In the genomic region with DNA sequence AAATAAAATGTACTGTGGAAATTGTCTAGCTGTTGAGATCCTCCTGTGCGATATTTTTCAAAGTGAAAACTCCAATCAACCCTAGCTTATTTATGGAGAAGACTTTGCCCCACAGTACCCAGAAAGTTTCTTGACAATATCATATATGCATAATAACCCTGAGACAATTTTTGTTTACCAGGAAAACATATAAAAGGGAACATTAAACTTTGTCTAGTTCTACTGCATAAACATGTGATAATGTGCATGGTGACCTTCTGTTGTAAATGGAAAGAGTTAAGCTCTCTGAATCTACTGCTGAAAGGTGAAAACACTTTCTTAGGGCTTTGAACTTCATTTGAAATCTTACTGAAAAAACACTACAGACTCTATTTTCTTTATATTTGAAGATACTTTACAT, we compare ENCODE assay signal across 23 cellular contexts. TPM values are rescaled to one million over a fixed set of nuclear protein-coding genes. Genes with fewer than 3 reads are reported as not detected.
DNase-seq lines count a peak whose midpoint lies in the region; FAIRE-seq and TF ChIP-seq lines count a peak whose summit lies in the region.
"Had no signal": no experiment of that assay in that cellular context is flagged by ENCODE, and none has a peak within 500 bp of the region (broad histone marks: within the 10 kb centered on the region; RNA-seq: fewer than 3 reads in every experiment).

No MANE protein-coding gene starts in this region.

- no peak overlapping the region for H2AFZ ChIP-seq in mesenchymal stem cell (ENCODE audit: low read depth, low read length)
- H2AFZ ChIP-seq: neural progenitor cell had no signal

- H4K8ac ChIP-seq in mesenchymal stem cell (ENCODE audit: low read length) = no peak overlapping the region

- H3K14ac ChIP-seq in mesenchymal stem cell (ENCODE audit: low read length in 2 of 2) = no peak overlapping the region

- DNase-seq in LNCaP clone FGC (ENCODE audit: low read depth) (peak; percentile 59), brain microvascular endothelial cell (no peak), mesenchymal stem cell (no peak), small intestine (peak; percentile 68), DMS53 treated with DMSO at 0.1 percent for 48 hours (lab: John Stamatoyannopoulos, UW; ENCODE audit: unreplicated experiment) (no peak), occipital lobe (lab: John Stamatoyannopoulos, UW) (no peak), NCI-H526 treated with DMSO at 0.1 percent for 48 hours (lab: John Stamatoyannopoulos, UW) (no peak), activated T-cell treated with anti-CD3 and anti-CD28 coated beads for 4 hours (no peak)
- DNase-seq: activated B cell treated with CpG ODN at 0.5 μM for 24 hours; DND-41; Karpas-422; NCI-H187 treated with DMSO at 0.1 percent for 48 hours; NCI-H2227 treated with DMSO at 0.1 percent for 48 hours; NCI-H748 treated with DMSO at 0.1 percent for 48 hours; Right ventricle myocardium superior; spleen; stimulated activated CD4-positive, alpha-beta T cell treated with anti-CD3 and anti-CD28 coated beads, Interleukin-2, amount 100 ng/mL, for 48 hours; SW 1271 had no signal

- WGBS in mesenchymal stem cell = 100% methylated on average over 1 of the region's 1 CpG
- 19 to 66% (median 47%) methylated on average over 1 of the region's 1 CpG for WGBS in small intestine, 3 donors

- in situ Hi-C loops in brain microvascular endothelial cell (cut with HindIII; ENCODE audit: low pct_ligation_motif_present, low sequenced_read_pairs) = loop anchor here (25.0 kb wide), 1 partner anchor 196 kb away; no protein-coding TSS in a partner anchor

- FAIRE-seq in small intestine (lab: Jason Lieb, UNC) = no peak

- no peak overlapping the region for H2BK120ac ChIP-seq in mesenchymal stem cell (ENCODE audit: low read depth, low read length)

- no peak overlapping the region for H2BK5ac ChIP-seq in mesenchymal stem cell (ENCODE audit: low read depth, low read length, poor library complexity, severe bottlenecking)

- H3K79me1 ChIP-seq in mesenchymal stem cell (replicated peaks; ENCODE audit: low read length, poor library complexity, severe bottlenecking) = no peaks in the 10 kb centered on the region

- H2BK12ac ChIP-seq in mesenchymal stem cell (ENCODE audit: low read length in 2 of 2) = no peak overlapping the region

- H3K18ac ChIP-seq in mesenchymal stem cell (ENCODE audit: low read depth in 1 of 2, low read length in 2 of 2) = no peak overlapping the region

- no peak for TF ChIP-seq CTCF in LNCaP clone FGC (IDR thresholded peaks at IDR 0.05; ENCODE audit: control insufficient read depth, extremely low read depth, insufficient read depth)
- TF ChIP-seq CTCF in brain microvascular endothelial cell (IDR thresholded peaks at IDR 0.05; ENCODE audit: low read depth, low read length, missing control alignments) = no peak

- H3K4ac ChIP-seq in mesenchymal stem cell (ENCODE audit: low read depth in 1 of 2, low read length in 2 of 2) = no peak overlapping the region

- no peak overlapping the region for H3K4me2 ChIP-seq in mesenchymal stem cell (ENCODE audit: low read length, poor library complexity, severe bottlenecking)
- H3K4me2 ChIP-seq: neural progenitor cell had no signal

- no peak overlapping the region for H2AK5ac ChIP-seq in mesenchymal stem cell (ENCODE audit: low read length, severe bottlenecking)

- H3K9me3 ChIP-seq in mesenchymal stem cell (ENCODE audit: control insufficient read depth, low read length) (no peaks in the 10 kb centered on the region), small intestine (ENCODE audit: control insufficient read depth, low read depth) (no peaks in the 10 kb centered on the region)
- H3K9me3 ChIP-seq: BLaER1 treated with 17β-estradiol and CSF1 and Interleukin-3, amounts not matched to agents 10 nM and 100 nM; Caco-2; spleen; thoracic aorta had no signal

- H3K23ac ChIP-seq in mesenchymal stem cell (ENCODE audit: low read length in 2 of 2) = no peak overlapping the region

- H3K4me1 ChIP-seq in mesenchymal stem cell (ENCODE audit: control insufficient read depth, insufficient read depth, low read depth, low read length) = no peaks in the 10 kb centered on the region
- H3K4me1 ChIP-seq in small intestine (ENCODE audit: control insufficient read depth in 2 of 2, insufficient read depth in 1 of 2, low read depth in 1 of 2, low read length in 1 of 2) = peaks cover 4% of the 10 kb centered on the region in 2 donors
- H3K4me1 ChIP-seq: neural progenitor cell had no signal

- peak overlapping the region; percentile 64 for H3K27ac ChIP-seq in brain microvascular endothelial cell
- no peak overlapping the region for H3K27ac ChIP-seq in mesenchymal stem cell (ENCODE audit: low read length, poor library complexity, severe bottlenecking)
- H3K27ac ChIP-seq in small intestine (ENCODE audit: low read depth in 1 of 2, low read length in 1 of 2) = peak overlapping the region in 1 of 2 donors; percentile 64
- H3K27ac ChIP-seq: BLaER1 treated with 17β-estradiol and CSF1 and Interleukin-3, amounts not matched to agents 10 nM and 100 nM; neural progenitor cell; spleen; thoracic aorta had no signal

- H4K91ac ChIP-seq in mesenchymal stem cell (ENCODE audit: low read length) = no peak overlapping the region

- H3K36me3 ChIP-seq in brain microvascular endothelial cell (replicated peaks) (no peaks in the 10 kb centered on the region), mesenchymal stem cell (ENCODE audit: control insufficient read depth in 1 of 2, insufficient read depth in 2 of 2, low read depth in 1 of 2, low read length in 2 of 2) (no peaks in the 10 kb centered on the region), small intestine (ENCODE audit: control insufficient read depth in 2 of 2, insufficient read depth in 2 of 2, low read length in 2 of 2) (no peaks in the 10 kb centered on the region)
- H3K36me3 ChIP-seq: BLaER1 treated with 17β-estradiol and CSF1 and Interleukin-3, amounts not matched to agents 10 nM and 100 nM; neural progenitor cell; spleen; thoracic aorta had no signal

- no peaks in the 10 kb centered on the region for H3K27me3 ChIP-seq in brain microvascular endothelial cell (replicated peaks)
- no peaks in the 10 kb centered on the region for H3K27me3 ChIP-seq in mesenchymal stem cell (ENCODE audit: control insufficient read depth in 1 of 2, insufficient read depth in 1 of 2, low read length in 2 of 2)
- H3K27me3 ChIP-seq in small intestine (ENCODE audit: control insufficient read depth in 2 of 2, insufficient read depth in 2 of 2, low read length in 2 of 2) = no peaks in the 10 kb centered on the region
- H3K27me3 ChIP-seq: BLaER1 treated with 17β-estradiol and CSF1 and Interleukin-3, amounts not matched to agents 10 nM and 100 nM; neural progenitor cell; spleen had no signal

- H2BK15ac ChIP-seq in mesenchymal stem cell (ENCODE audit: low read depth, poor library complexity, severe bottlenecking) = no peak overlapping the region

- H3K9ac ChIP-seq in mesenchymal stem cell (ENCODE audit: low read length) = peak overlapping the region; percentile 53
- H3K9ac ChIP-seq: BLaER1 treated with 17β-estradiol and CSF1 and Interleukin-3, amounts not matched to agents 10 nM and 100 nM; neural progenitor cell had no signal

- H3K4me3 ChIP-seq in LNCaP clone FGC (ENCODE audit: low read depth, low read length) = peak overlapping the region; percentile 13; the same call in 1 of the 2 replicates
- no peak overlapping the region for H3K4me3 ChIP-seq in brain microvascular endothelial cell (ENCODE audit: low read depth, low read length)
- no peak overlapping the region for H3K4me3 ChIP-seq in mesenchymal stem cell (ENCODE audit: insufficient read depth in 1 of 2, low read depth in 1 of 2, low read length in 2 of 2)
- no peak overlapping the region for H3K4me3 ChIP-seq in small intestine (ENCODE audit: low read depth in 1 of 2, low read length in 2 of 2)
- H3K4me3 ChIP-seq: BLaER1 treated with 17β-estradiol and CSF1 and Interleukin-3, amounts not matched to agents 10 nM and 100 nM; neural progenitor cell; spleen; thoracic aorta had no signal

RNA-seq across cellular contexts. Expression of gene CDKN2B, which starts 32.2 kb away (rescaled TPM):
- polyA plus RNA-seq in mesenchymal stem cell (2013, experiment 1 of 2) = 36.2 TPM
- 34.9 TPM for polyA plus RNA-seq in mesenchymal stem cell (2013, experiment 2 of 2)
- 10 to 100 TPM; 12.8 to 81.4 (median 72.7) TPM for polyA plus RNA-seq in small intestine
- total RNA-seq in occipital lobe = 0.16 TPM

RNA-seq across cellular contexts. Expression of gene CDKN2B-AS1, which starts 46.7 kb away (rescaled TPM):
- polyA plus RNA-seq in mesenchymal stem cell (2013, experiment 1 of 2) = 1.4 TPM
- 1.9 TPM for polyA plus RNA-seq in mesenchymal stem cell (2013, experiment 2 of 2)
- polyA plus RNA-seq in small intestine = 1 to 10 TPM; 1.3 to 8.7 (median 8.4) TPM
- 0.62 TPM for total RNA-seq in occipital lobe
- total RNA-seq: cerebellum, Right ventricle myocardium superior, thoracic aorta had no signal

RNA-seq across cellular contexts. Expression of gene CDKN2A, which starts 47.1 kb away (rescaled TPM):
- polyA plus RNA-seq in mesenchymal stem cell (2013, experiment 1 of 2) = 82.9 TPM
- polyA plus RNA-seq in mesenchymal stem cell (2013, experiment 2 of 2) = 83.8 TPM
- polyA plus RNA-seq in small intestine = 1 to 10 TPM in 1 of 3 donors, under 1 TPM in 1, not detected in 1; 0.30 to 2.7 TPM
- total RNA-seq in occipital lobe = not detected
- total RNA-seq: cerebellum had no signal

Comparison
In these comparisons a context has a peak if more than half of its experiments do, and no peak if none do; other contexts are left out.
1. DNase-seq: peak in LNCaP clone FGC (single experiment) and small intestine (single experiment); none in brain microvascular endothelial cell (single experiment), mesenchymal stem cell (single experiment), DMS53 treated with DMSO at 0.1 percent for 48 hours (single experiment), occipital lobe (single experiment), NCI-H526 treated with DMSO at 0.1 percent for 48 hours (single experiment) and activated T-cell treated with anti-CD3 and anti-CD28 coated beads for 4 hours (single experiment).